ENCODE assay signal across 8 cellular contexts in the genomic region with DNA sequence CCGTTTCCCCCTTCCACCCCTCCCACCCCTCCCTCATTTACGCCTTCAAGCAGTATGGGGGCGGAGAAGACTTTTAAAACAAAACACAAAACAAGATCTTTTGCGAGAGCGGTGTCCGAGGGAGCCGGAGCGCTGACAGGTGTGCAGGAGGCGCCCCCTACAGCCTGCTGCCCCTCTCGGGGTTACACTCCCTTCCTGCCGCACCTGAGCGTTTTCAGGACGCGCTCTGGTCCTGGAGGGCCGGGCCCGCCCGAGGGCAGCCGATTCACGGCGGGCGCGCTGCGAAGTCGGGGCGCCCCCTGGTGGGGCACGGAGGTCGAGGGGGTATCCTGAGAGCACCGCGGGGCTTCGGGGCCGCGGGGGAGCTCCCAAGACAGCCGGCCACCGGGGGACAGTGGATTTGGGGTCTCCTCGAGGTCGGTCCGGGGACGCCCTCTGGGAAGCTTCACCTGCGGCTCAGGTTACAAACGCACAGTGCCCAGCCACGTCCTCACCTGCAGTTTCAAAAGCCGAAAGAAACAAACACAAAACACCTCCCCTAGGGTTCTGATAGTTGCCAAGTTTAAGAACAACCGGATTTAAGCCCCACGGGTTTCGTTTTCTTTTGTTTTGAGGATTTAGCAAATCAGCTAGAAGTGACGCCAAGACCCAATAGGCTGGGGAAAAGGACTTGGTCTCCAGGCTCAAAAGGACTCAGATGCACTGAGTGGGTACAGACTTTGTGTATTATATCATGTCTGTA. TPM values are rescaled to one million over a fixed set of nuclear protein-coding genes. Genes with fewer than 3 reads are reported as not detected.
DNase-seq lines count a peak whose midpoint lies in the region; ATAC-seq, FAIRE-seq and TF ChIP-seq lines count a peak whose summit lies in the region.

No MANE protein-coding gene starts in this region.

- no peak overlapping the region for H2BK15ac ChIP-seq in mesendoderm (replicated peaks; ENCODE audit: low read depth)

- H2BK5ac ChIP-seq in mesendoderm (ENCODE audit: low read length): no peak overlapping the region

- no peak overlapping the region for H3K56ac ChIP-seq in mesendoderm (ENCODE audit: low read length)

- no peak overlapping the region for H4K5ac ChIP-seq in mesendoderm (ENCODE audit: low read length)

- peaks cover 33% of the 10 kb centered on the region for H3K27me3 ChIP-seq in mesendoderm (ENCODE audit: insufficient read depth, low read length, poor library complexity)

- H3K4ac ChIP-seq in mesendoderm (ENCODE audit: low read depth, low read length): no peak overlapping the region

- H3K4me2 ChIP-seq in mesendoderm (ENCODE audit: low read length): peak overlapping the region; percentile 66

- H3K27ac ChIP-seq in mesendoderm (ENCODE audit: low read depth, low read length): no peak overlapping the region

- ATAC-seq in HG02763 (IDR thresholded peaks at IDR 0.05; ENCODE audit: unreplicated experiment): peak; percentile 86

- H3K36me3 ChIP-seq in mesendoderm (ENCODE audit: control insufficient read depth, insufficient read depth, low read length): no peaks in the 10 kb centered on the region

- no peak for DNase-seq in GM18507 (ENCODE audit: extremely low spot score, insufficient read length, low read depth)
- peak; percentile 84 for DNase-seq in NCI-H1436 (lab: John Stamatoyannopoulos, UW)
- DNase-seq in activated CD4-positive, CD25-positive, alpha-beta regulatory T cell treated with anti-CD3 and anti-CD28 coated beads, Interleukin-2, amount 50 U/mL, for 72 hours: peak; percentile 77
- DNase-seq in choroid plexus epithelial cell (ENCODE audit: low read depth): no peak
- peak; percentile 92 for DNase-seq in mesendoderm
- peak; percentile 67 for DNase-seq in stimulated activated CD8-positive, alpha-beta memory T cell treated with anti-CD3 and anti-CD28 coated beads, Interleukin-4, amount 100 ng/mL, for 24 hours (ENCODE audit: low read depth)
- DNase-seq in RKO (ENCODE audit: low spot score): no peak

- H3K18ac ChIP-seq in mesendoderm (ENCODE audit: low read length): no peak overlapping the region

- no peak overlapping the region for H3K9ac ChIP-seq in mesendoderm (ENCODE audit: low read length)

- H3K23ac ChIP-seq in mesendoderm (ENCODE audit: low read length): no peak overlapping the region

- no peak overlapping the region for H2AK5ac ChIP-seq in mesendoderm (ENCODE audit: low read length)

- no peak overlapping the region for H4K8ac ChIP-seq in mesendoderm (ENCODE audit: low read depth, low read length)

- WGBS in mesendoderm (ENCODE audit: extremely low coverage, insufficient coverage, low lambda C conversion rate): no CpG with 5 or more reads among the region's 46 CpGs

- TF ChIP-seq CTCF in choroid plexus epithelial cell (conservative IDR thresholded peaks at IDR 0.05; ENCODE audit: low read depth, low read length): peak; percentile 54

- no peaks in the 10 kb centered on the region for H3K79me1 ChIP-seq in mesendoderm (ENCODE audit: low read length)

- no peak overlapping the region for H2BK120ac ChIP-seq in mesendoderm (ENCODE audit: low read depth, low read length)

- no peaks in the 10 kb centered on the region for H3K4me1 ChIP-seq in mesendoderm (ENCODE audit: control insufficient read depth, low read depth, low read length)

- H3K79me2 ChIP-seq in mesendoderm (ENCODE audit: control insufficient read depth, insufficient read depth, low read length): no peaks in the 10 kb centered on the region

- H3K4me3 ChIP-seq in choroid plexus epithelial cell (ENCODE audit: low read depth, low read length): peak overlapping the region; percentile 34
- H3K4me3 ChIP-seq in mesendoderm (ENCODE audit: low read length): no peak overlapping the region

- FAIRE-seq in GM18507 (lab: Jason Lieb, UNC): peak; percentile 93

RNA-seq across cellular contexts. Expression of a gene that starts 8.0 kb away (rescaled TPM):
- not detected for polyA plus RNA-seq in mesendoderm (2013, experiment 1 of 2)
- polyA plus RNA-seq in mesendoderm (2013, experiment 2 of 2): 0.03 TPM

Comparison
In these comparisons a context has a peak if more than half of its experiments do, and no peak if none do; other contexts are left out.
1. DNase-seq: peak in NCI-H1436 (single experiment), activated CD4-positive, CD25-positive, alpha-beta regulatory T cell treated with anti-CD3 and anti-CD28 coated beads, Interleukin-2, amount 50 U/mL, for 72 hours (single experiment), mesendoderm (single experiment) and stimulated activated CD8-positive, alpha-beta memory T cell treated with anti-CD3 and anti-CD28 coated beads, Interleukin-4, amount 100 ng/mL, for 24 hours (single experiment); none in GM18507 (single experiment), choroid plexus epithelial cell (single experiment) and RKO (single experiment).